Comparison of ENCODE assay signal across 8 cellular contexts in genomic region chr3:111548060-111548459, GRCh38. TPM values are rescaled to one million over a fixed set of nuclear protein-coding genes. Genes with fewer than 3 reads are reported as not detected.
DNase-seq lines count a peak whose midpoint lies in the region; ATAC-seq, FAIRE-seq and TF ChIP-seq lines count a peak whose summit lies in the region.

No MANE protein-coding gene starts in this region.

- H3K27ac ChIP-seq in CD8-positive, alpha-beta T cell (ENCODE audit: low read depth, low read length), result peak overlapping the region; percentile 57
- peak overlapping the region; percentile 41; the same call in 1 of the 3 replicates for H3K27ac ChIP-seq in K562 (ENCODE audit: extremely low read depth, low read depth, low read length)
- no peak overlapping the region for H3K27ac ChIP-seq in HepG2 (ENCODE audit: extremely low read length, insufficient read depth, low read length)

- no peaks in the 10 kb centered on the region for H3K36me3 ChIP-seq in CD8-positive, alpha-beta T cell (ENCODE audit: insufficient read depth, low read length)
- H3K36me3 ChIP-seq in K562 (ENCODE audit: control insufficient read depth, insufficient read depth, low read length), result no peaks in the 10 kb centered on the region
- H3K36me3 ChIP-seq in HepG2 (replicated peaks in 1 of 2; ENCODE audit: control insufficient read depth in 1 of 2, insufficient read depth in 2 of 2, low read length in 2 of 2), result no peaks in the 10 kb centered on the region

- no peaks in the 10 kb centered on the region for H3K27me3 Mint-ChIP-seq in CD8-positive, alpha-beta T cell (ENCODE audit: low read depth)
- no peaks in the 10 kb centered on the region for H3K27me3 Mint-ChIP-seq in WTC11 (ENCODE audit: low read depth)
- H3K27me3 Mint-ChIP-seq in chondrocyte (ENCODE audit: low read depth), result peaks cover 7% of the 10 kb centered on the region

- in situ Hi-C loops in K562 (cut with MboI) (no loop called here), HepG2 (cut with HindIII; ENCODE audit: extremely low pct_ligation_motif_present, low pct_unique_long_range_greater_than_20kb) (loop anchor here (25.0 kb wide), 1 partner anchor 511 kb away; no protein-coding TSS in a partner anchor)

- TF ChIP-seq POLR2A in K562 (conservative IDR thresholded peaks at IDR 0.05) (no peak), HepG2 (IDR thresholded peaks at IDR 0.05; ENCODE audit: insufficient read depth in 1 of 2, low read depth in 2 of 2, low read length in 2 of 2) (no peak)

- no peaks in the 10 kb centered on the region for H3K27me3 ChIP-seq in CD8-positive, alpha-beta T cell (ENCODE audit: insufficient read depth, low read length)
- H3K27me3 ChIP-seq in K562 (ENCODE audit: control insufficient read depth in 2 of 2, insufficient read depth in 2 of 2, low read length in 2 of 2) (no peaks in the 10 kb centered on the region), HepG2 (ENCODE audit: control insufficient read depth in 1 of 2, insufficient read depth in 2 of 2, low read length in 2 of 2) (no peaks in the 10 kb centered on the region)

- H3K4me2 ChIP-seq in K562 (ENCODE audit: insufficient read depth, low read length) (no peak overlapping the region), HepG2 (ENCODE audit: low read depth, low read length) (no peak overlapping the region)

- no peak for TF ChIP-seq CTCF in CD8-positive, alpha-beta T cell (IDR thresholded peaks at IDR 0.05)
- TF ChIP-seq CTCF in K562 (IDR thresholded peaks at IDR 0.05 in 2 of 3, conservative IDR thresholded peaks at IDR 0.05 in 1 of 3; ENCODE audit: insufficient read depth in 2 of 3, low read depth in 1 of 3, low read length in 3 of 3), result no peak
- TF ChIP-seq CTCF in WTC11 (IDR thresholded peaks at IDR 0.05), result no peak
- TF ChIP-seq CTCF in chondrocyte (IDR thresholded peaks at IDR 0.05), result no peak
- no peak for TF ChIP-seq CTCF in HepG2 (CRISPR knock-in tag; IDR thresholded peaks at IDR 0.05)

- 6% methylated on average over 1 of the region's 1 CpG for WGBS in K562 (ENCODE audit: insufficient coverage, low coverage, missing lambda C conversion rate)
- 0% methylated on average over 1 of the region's 1 CpG for WGBS in HepG2 (ENCODE audit: low lambda C conversion rate)

- CTCF ChIA-PET in CD8-positive, alpha-beta T cell (lab: Charles Lee), result interaction anchor here (0.8 to 1.3 kb wide), 6 partner anchors 8 to 1853 kb away, joined by 3 to 4 read pairs (median 3); no protein-coding TSS in a partner anchor
- CTCF ChIA-PET in K562 (lab: Yijun Ruan, JAX; ENCODE audit: low intra/inter-chr PET ratio) (no interaction called here), WTC11 (lab: Charles Lee) (no interaction called here), HepG2 (lab: Yijun Ruan, JAX; ENCODE audit: low intra/inter-chr PET ratio, low total read pairs) (no interaction called here)

- H3K9me3 Mint-ChIP-seq in CD8-positive, alpha-beta T cell, result no peaks in the 10 kb centered on the region
- H3K9me3 Mint-ChIP-seq in WTC11 (no peaks in the 10 kb centered on the region), chondrocyte (ENCODE audit: low read depth) (no peaks in the 10 kb centered on the region)

- no peak for DNase-seq in CD8-positive, alpha-beta T cell
- DNase-seq in K562 (ENCODE audit: extremely low read depth in 1 of 4, low spot score in 3 of 4) (no peak), WTC11 (ENCODE audit: low spot score) (no peak), chondrocyte (ENCODE audit: low spot score) (no peak), HepG2 (ENCODE audit: low spot score) (no peak)
- DNase-seq in stimulated activated CD4-positive, alpha-beta T cell treated with anti-CD3 and anti-CD28 coated beads, Interleukin-2, amount 100 ng/mL, for 24 hours, result no peak

- H3K9me3 ChIP-seq in CD8-positive, alpha-beta T cell (ENCODE audit: low read length), result no peaks in the 10 kb centered on the region
- H3K9me3 ChIP-seq in K562 (replicated peaks; ENCODE audit: control insufficient read depth, insufficient read depth, low read depth, low read length) (no peaks in the 10 kb centered on the region), HepG2 (ENCODE audit: low read length) (no peaks in the 10 kb centered on the region)

- H3K4me3 Mint-ChIP-seq in CD8-positive, alpha-beta T cell, result no peak overlapping the region
- no peak overlapping the region for H3K4me3 Mint-ChIP-seq in WTC11
- no peak overlapping the region for H3K4me3 Mint-ChIP-seq in chondrocyte (ENCODE audit: unreplicated experiment)

- no TSS peak for BruUV-seq in K562 (replicated peaks; lab: Mats Ljungman, UMichigan)
- BruUV-seq in HepG2 (replicated peaks; lab: Mats Ljungman, UMichigan), result no TSS peak

- H2AFZ ChIP-seq in K562 (ENCODE audit: low read depth, low read length) (0 out of 2 replicates have a peak overlapping the region, but pooled peaks have one; percentile 32), HepG2 (ENCODE audit: low read length) (no peak overlapping the region)

- H3K4me3 ChIP-seq in CD8-positive, alpha-beta T cell (ENCODE audit: low read depth, low read length), result peak overlapping the region; percentile 67
- H3K4me3 ChIP-seq in K562, result no peak overlapping the region
- no peak overlapping the region for H3K4me3 ChIP-seq in HepG2 (replicated peaks in 1 of 3; ENCODE audit: insufficient read depth in 1 of 3, low read depth in 2 of 3, low read length in 3 of 3)

- H3K27ac Mint-ChIP-seq in CD8-positive, alpha-beta T cell, result no peak overlapping the region
- H3K27ac Mint-ChIP-seq in WTC11 (no peak overlapping the region), chondrocyte (ENCODE audit: unreplicated experiment) (no peak overlapping the region)

- TF ChIP-seq EP300 in K562 (IDR thresholded peaks at IDR 0.05; ENCODE audit: low read length), result no peak
- TF ChIP-seq EP300 in HepG2 (IDR thresholded peaks at IDR 0.05; ENCODE audit: low read depth in 2 of 2, low read length in 2 of 2), result no peak
- TF ChIP-seq EP300 in HepG2 (CRISPR knock-in tag; IDR thresholded peaks at IDR 0.05; ENCODE audit: borderline replicate concordance), result no peak

- TF ChIP-seq RAD21 in K562 (CRISPR knock-in tag; conservative IDR thresholded peaks at IDR 0.05 in 1 of 2, IDR thresholded peaks at IDR 0.05 in 1 of 2) (no peak), HepG2 (CRISPR knock-in tag; IDR thresholded peaks at IDR 0.05) (no peak)

- ATAC-seq in CD8-positive, alpha-beta T cell, result peak; percentile 52
- ATAC-seq in GM19372 (IDR thresholded peaks at IDR 0.05; ENCODE audit: low read depth, unreplicated experiment), result peak; percentile 58
- peak; percentile 57 for ATAC-seq in HG03108 (IDR thresholded peaks at IDR 0.05; ENCODE audit: unreplicated experiment)
- ATAC-seq in K562, result no peak
- no peak for ATAC-seq in WTC11
- ATAC-seq in HepG2, result no peak

- FAIRE-seq in K562 (lab: Jason Lieb, UNC) (no peak), HepG2 (lab: Jason Lieb, UNC) (no peak)

- peaks cover 33% of the 10 kb centered on the region for H3K36me3 Mint-ChIP-seq in CD8-positive, alpha-beta T cell
- H3K36me3 Mint-ChIP-seq in WTC11, result no peaks in the 10 kb centered on the region
- H3K36me3 Mint-ChIP-seq in chondrocyte (ENCODE audit: low read depth), result peaks cover 1% of the 10 kb centered on the region

- intact Hi-C loops in CD8-positive, alpha-beta T cell (cut with DNase I, micrococcal nuclease), result loop anchor here in 1 of 2 experiments (1.0 to 5.0 kb wide), 4 partner anchors 15 to 236 kb away; no protein-coding TSS in a partner anchor
- intact Hi-C loops in K562 (cut with micrococcal nuclease), result no loop called here
- intact Hi-C loops in HepG2 (cut with micrococcal nuclease; ENCODE audit: unreplicated experiment), result no loop called here

- H3K9me1 ChIP-seq in K562 (ENCODE audit: control insufficient read depth, insufficient read depth, low read length), result no peaks in the 10 kb centered on the region

- H4K20me1 ChIP-seq in K562 (replicated peaks; ENCODE audit: control insufficient read depth, insufficient read depth, low read length) (no peaks in the 10 kb centered on the region), HepG2 (ENCODE audit: insufficient read depth, low read length) (no peaks in the 10 kb centered on the region)

- peaks cover 82% of the 10 kb centered on the region for H3K4me1 ChIP-seq in CD8-positive, alpha-beta T cell (ENCODE audit: insufficient read depth, low read length)
- H3K4me1 ChIP-seq in K562 (replicated peaks in 1 of 2; ENCODE audit: control insufficient read depth in 2 of 2, insufficient read depth in 2 of 2, low read length in 2 of 2), result no peaks in the 10 kb centered on the region
- H3K4me1 ChIP-seq in HepG2 (ENCODE audit: insufficient read depth, low read length), result peaks cover 8% of the 10 kb centered on the region; the same call in 1 of the 2 replicates

- peaks cover 36% of the 10 kb centered on the region for H3K4me1 Mint-ChIP-seq in CD8-positive, alpha-beta T cell (ENCODE audit: low read depth)
- H3K4me1 Mint-ChIP-seq in WTC11 (no peaks in the 10 kb centered on the region), chondrocyte (ENCODE audit: low read depth) (peaks cover 4% of the 10 kb centered on the region)

- POLR2A ChIA-PET in CD8-positive, alpha-beta T cell (lab: Charles Lee), result interaction anchor here (0.8 to 2.1 kb wide), 10 partner anchors 9 to 1234 kb away, joined by 3 to 9 read pairs (median 4); no protein-coding TSS in a partner anchor
- POLR2A ChIA-PET in K562 (lab: Yijun Ruan, JAX), result no interaction called here
- POLR2A ChIA-PET in WTC11 (lab: Charles Lee), result no interaction called here
- POLR2A ChIA-PET in HepG2 (lab: Yijun Ruan, JAX), result no interaction called here

- H3K9ac ChIP-seq in K562 (ENCODE audit: insufficient read depth in 1 of 2, low read depth in 2 of 2, low read length in 2 of 2), result no peak overlapping the region
- H3K9ac ChIP-seq in HepG2 (ENCODE audit: insufficient read depth, low read depth, low read length), result no peak overlapping the region

- H3K79me2 ChIP-seq in K562 (ENCODE audit: control insufficient read depth, insufficient read depth, low read length) (no peaks in the 10 kb centered on the region), HepG2 (ENCODE audit: insufficient read depth, low read length) (no peaks in the 10 kb centered on the region)

RNA-seq across cellular contexts. Expression of gene CD96, which starts 6.1 kb away (rescaled TPM):
- 100 to 1,000 TPM; 218 to 219 TPM for total RNA-seq in CD8-positive, alpha-beta T cell
- 6.3 and 6.9 TPM in 2 replicates for total RNA-seq in K562 (2011; cell fraction: chromatin; rRNA removed; ENCODE audit: low replicate concordance)
- 2.8 and 4.1 TPM in 2 replicates for total RNA-seq in K562 (2011; cell fraction: nucleolus; rRNA removed)
- total RNA-seq in K562 (2011; cell fraction: nucleoplasm; rRNA removed), result 4.9 and 6.7 TPM in 2 replicates
- 0.29 and 0.54 TPM in 2 replicates for total RNA-seq in K562 (2014; rRNA removed)
- total RNA-seq in K562 (2014; rRNA removed; fragmentation: Illumina TruSeq; extraction: Trizol), result 1.2 and 1.5 TPM in 2 replicates
- 0.65 and 1.0 TPM in 2 replicates for total RNA-seq in K562 (2015; rRNA removed; fragmentation: Illumina TruSeq; extraction: Trizol)
- total RNA-seq in K562 (2021), result 0.78 and 1.6 TPM in 2 replicates
- 5.7 and 7.7 TPM in 2 replicates for polyA plus RNA-seq in K562 (2011; rRNA removed)
- polyA plus RNA-seq in K562 (2011; cell fraction: cytosol; rRNA removed), result 1.6 and 4.6 TPM in 2 replicates
- 2.0 and 4.5 TPM in 2 replicates for polyA plus RNA-seq in K562 (2011; cell fraction: nucleus; rRNA removed)
- 1.7 and 5.1 TPM in 2 replicates for polyA plus RNA-seq in K562 (2012)
- 1.2 and 1.5 TPM in 2 replicates for polyA plus RNA-seq in K562 (2014; fragmentation: Illumina TruSeq; extraction: Trizol)
- polyA plus RNA-seq in K562 (2014; fragmentation: Nextera tagmentation; extraction: Ambion mirVana), result 1 to 10 TPM; 2.6 to 3.3 TPM
- 0.32 and 0.50 TPM in 2 replicates for polyA plus RNA-seq in K562 (2014; rRNA removed)
- polyA minus RNA-seq in K562 (2011; rRNA and poly(A)+ RNA removed), result 3.6 and 7.9 TPM in 2 replicates
- polyA minus RNA-seq in K562 (2011; cell fraction: cytosol; rRNA and poly(A)+ RNA removed), result 0.38 and 2.2 TPM in 2 replicates
- 3.5 and 10.0 TPM in 2 replicates for polyA minus RNA-seq in K562 (2011; cell fraction: nucleus; rRNA and poly(A)+ RNA removed)
- total RNA-seq in WTC11 (2021), result 0.33 to 0.94 TPM (median 0.50 TPM) in 3 replicates
- 0.17 to 0.27 TPM (median 0.23 TPM) in 3 replicates for total RNA-seq in chondrocyte
- not detected in 2 replicates for total RNA-seq in HepG2 (2016; rRNA removed; fragmentation: Illumina TruSeq; extraction: Trizol)
- not detected in 2 replicates for total RNA-seq in HepG2 (2016; cell fraction: cytosol; rRNA removed; fragmentation: Illumina TruSeq; extraction: Trizol; ENCODE audit: low read depth)
- total RNA-seq in HepG2 (2016; cell fraction: insoluble cytoplasmic fraction; rRNA removed; fragmentation: Illumina TruSeq; extraction: Trizol), result not detected in 2 replicates
- not detected in 2 replicates for total RNA-seq in HepG2 (2016; cell fraction: membrane; rRNA removed; fragmentation: Illumina TruSeq; extraction: Trizol)
- total RNA-seq in HepG2 (2016; cell fraction: nucleus; rRNA removed; fragmentation: Illumina TruSeq; extraction: Trizol), result not detected in 2 replicates
- polyA plus RNA-seq in HepG2 (2011; rRNA removed), result 0.01 TPM in 1 of 2 replicates, not detected in the other
- polyA plus RNA-seq in HepG2 (2011; cell fraction: cytosol; rRNA removed), result not detected in 2 replicates
- polyA plus RNA-seq in HepG2 (2011; cell fraction: nucleus; rRNA removed), result 0.05 TPM in 1 of 2 replicates, not detected in the other
- not detected in 2 replicates for polyA plus RNA-seq in HepG2 (2012)
- not detected in 2 replicates for polyA plus RNA-seq in HepG2 (2016; cell fraction: cytosol; fragmentation: Illumina TruSeq; extraction: Trizol; ENCODE audit: low read depth)
- polyA plus RNA-seq in HepG2 (2016; cell fraction: insoluble cytoplasmic fraction; fragmentation: Illumina TruSeq; extraction: Trizol; ENCODE audit: low read depth), result not detected in 2 replicates
- not detected in 2 replicates for polyA plus RNA-seq in HepG2 (2016; cell fraction: membrane; fragmentation: Illumina TruSeq; extraction: Trizol; ENCODE audit: low read depth)
- polyA plus RNA-seq in HepG2 (2016; cell fraction: nucleus; fragmentation: Illumina TruSeq; extraction: Trizol; ENCODE audit: insufficient read depth, low read depth), result not detected in 2 replicates
- not detected in 2 replicates for polyA minus RNA-seq in HepG2 (2011; rRNA and poly(A)+ RNA removed; ENCODE audit: low replicate concordance)
- polyA minus RNA-seq in HepG2 (2011; cell fraction: cytosol; rRNA and poly(A)+ RNA removed), result not detected in 2 replicates
- not detected in 2 replicates for polyA minus RNA-seq in HepG2 (2011; cell fraction: nucleus; rRNA and poly(A)+ RNA removed)

RNA-seq across cellular contexts. Expression of gene ZBED2, which starts 47.1 kb away (rescaled TPM):
- total RNA-seq in CD8-positive, alpha-beta T cell, result under 1 TPM; 0.19 to 0.22 TPM
- not detected in 2 replicates for total RNA-seq in K562 (2011; cell fraction: chromatin; rRNA removed; ENCODE audit: low replicate concordance)
- total RNA-seq in K562 (2011; cell fraction: nucleolus; rRNA removed), result not detected in 2 replicates
- total RNA-seq in K562 (2011; cell fraction: nucleoplasm; rRNA removed), result not detected in 2 replicates
- total RNA-seq in K562 (2014; rRNA removed), result not detected in 2 replicates
- total RNA-seq in K562 (2014; rRNA removed; fragmentation: Illumina TruSeq; extraction: Trizol), result not detected in 2 replicates
- not detected in 2 replicates for total RNA-seq in K562 (2015; rRNA removed; fragmentation: Illumina TruSeq; extraction: Trizol)
- 0.11 and 0.16 TPM in 2 replicates for total RNA-seq in K562 (2021)
- not detected in 2 replicates for polyA plus RNA-seq in K562 (2011; rRNA removed)
- polyA plus RNA-seq in K562 (2011; cell fraction: cytosol; rRNA removed), result not detected in 2 replicates
- polyA plus RNA-seq in K562 (2011; cell fraction: nucleus; rRNA removed), result not detected in 2 replicates
- polyA plus RNA-seq in K562 (2012), result not detected in 2 replicates
- not detected in 2 replicates for polyA plus RNA-seq in K562 (2014; fragmentation: Illumina TruSeq; extraction: Trizol)
- not detected for polyA plus RNA-seq in K562 (2014; fragmentation: Nextera tagmentation; extraction: Ambion mirVana)
- not detected in 2 replicates for polyA plus RNA-seq in K562 (2014; rRNA removed)
- not detected in 2 replicates for polyA minus RNA-seq in K562 (2011; rRNA and poly(A)+ RNA removed)
- not detected in 2 replicates for polyA minus RNA-seq in K562 (2011; cell fraction: cytosol; rRNA and poly(A)+ RNA removed)
- not detected in 2 replicates for polyA minus RNA-seq in K562 (2011; cell fraction: nucleus; rRNA and poly(A)+ RNA removed)
- total RNA-seq in WTC11 (2021), result 0.07 to 0.16 TPM (median 0.09 TPM) in 3 replicates
- total RNA-seq in chondrocyte, result not detected in 3 replicates
- total RNA-seq in HepG2 (2016; rRNA removed; fragmentation: Illumina TruSeq; extraction: Trizol), result 0.04 TPM in 1 of 2 replicates, not detected in the other
- not detected in 2 replicates for total RNA-seq in HepG2 (2016; cell fraction: cytosol; rRNA removed; fragmentation: Illumina TruSeq; extraction: Trizol; ENCODE audit: low read depth)
- not detected in 2 replicates for total RNA-seq in HepG2 (2016; cell fraction: insoluble cytoplasmic fraction; rRNA removed; fragmentation: Illumina TruSeq; extraction: Trizol)
- total RNA-seq in HepG2 (2016; cell fraction: membrane; rRNA removed; fragmentation: Illumina TruSeq; extraction: Trizol), result not detected in 2 replicates
- total RNA-seq in HepG2 (2016; cell fraction: nucleus; rRNA removed; fragmentation: Illumina TruSeq; extraction: Trizol), result not detected in 2 replicates
- polyA plus RNA-seq in HepG2 (2011; rRNA removed), result not detected in 2 replicates
- not detected in 2 replicates for polyA plus RNA-seq in HepG2 (2011; cell fraction: cytosol; rRNA removed)
- polyA plus RNA-seq in HepG2 (2011; cell fraction: nucleus; rRNA removed), result 0.05 TPM in 1 of 2 replicates, not detected in the other
- polyA plus RNA-seq in HepG2 (2012), result not detected in 2 replicates
- polyA plus RNA-seq in HepG2 (2016; cell fraction: cytosol; fragmentation: Illumina TruSeq; extraction: Trizol; ENCODE audit: low read depth), result not detected in 2 replicates
- not detected in 2 replicates for polyA plus RNA-seq in HepG2 (2016; cell fraction: insoluble cytoplasmic fraction; fragmentation: Illumina TruSeq; extraction: Trizol; ENCODE audit: low read depth)
- polyA plus RNA-seq in HepG2 (2016; cell fraction: membrane; fragmentation: Illumina TruSeq; extraction: Trizol; ENCODE audit: low read depth), result not detected in 2 replicates
- polyA plus RNA-seq in HepG2 (2016; cell fraction: nucleus; fragmentation: Illumina TruSeq; extraction: Trizol; ENCODE audit: insufficient read depth, low read depth), result not detected in 2 replicates
- polyA minus RNA-seq in HepG2 (2011; rRNA and poly(A)+ RNA removed; ENCODE audit: low replicate concordance), result not detected in 2 replicates
- not detected in 2 replicates for polyA minus RNA-seq in HepG2 (2011; cell fraction: cytosol; rRNA and poly(A)+ RNA removed)
- polyA minus RNA-seq in HepG2 (2011; cell fraction: nucleus; rRNA and poly(A)+ RNA removed), result not detected in 2 replicates

Comparison
In these comparisons a context has a peak if more than half of its experiments do, and no peak if none do; other contexts are left out.
1. ATAC-seq: peak in CD8-positive, alpha-beta T cell (single experiment), GM19372 (single experiment) and HG03108 (single experiment); none in K562 (single experiment), WTC11 (single experiment) and HepG2 (single experiment).
2. RNA of gene CD96, which starts 6.1 kb away (total RNA-seq): 218 to 219 TPM in CD8-positive, alpha-beta T cell; 0.29 to 6.9 TPM in K562, 0.33 to 0.94 TPM in WTC11, not detected in HepG2 and 0.17 to 0.27 TPM in chondrocyte; every median in the first group is over 10 times any median in the second.